ENCODE assay signal across 9 cellular contexts in genomic region chr16:74448990-74449389, GRCh38. TPM values are rescaled to one million over a fixed set of nuclear protein-coding genes. Genes with fewer than 3 reads are reported as not detected.
A peak's percentile ranks its signal among the peaks of the same experiment; 100 is the strongest.
DNase-seq lines count a peak whose midpoint lies in the region; ATAC-seq and TF ChIP-seq lines count a peak whose summit lies in the region.
"Had no signal": no experiment of that assay in that cellular context is flagged by ENCODE, and none has a peak within 500 bp of the region (broad histone marks: within the 10 kb centered on the region; RNA-seq: fewer than 3 reads in every experiment).

No MANE protein-coding gene starts in this region.

- H3K36me3 ChIP-seq in left lung, result peaks cover 0 to 57% of the 10 kb centered on the region in 2 donors
- H3K36me3 ChIP-seq in testis (ENCODE audit: low read depth, missing control alignments), result no peaks in the 10 kb centered on the region
- H3K36me3 ChIP-seq in HAP-1 (replicated peaks), result peaks cover 38% of the 10 kb centered on the region

- peak overlapping the region; percentile 86 for H3K27ac Mint-ChIP-seq in MCF 10A (ENCODE audit: low read depth, unreplicated experiment)

- peaks cover 50% of the 10 kb centered on the region for H3K36me3 Mint-ChIP-seq in MCF 10A (ENCODE audit: insufficient read depth, unreplicated experiment)

- no peaks in the 10 kb centered on the region for H3K27me3 Mint-ChIP-seq in MCF 10A (ENCODE audit: insufficient read depth, unreplicated experiment)
- H3K27me3 Mint-ChIP-seq: activated naive CD8-positive, alpha-beta T cell treated with anti-CD3 and anti-CD28 coated beads, Interleukin-2, amount 10 ng/mL, durations not matched to agents 7 days and 5 days had no signal

- DNase-seq in HT1080 (ENCODE audit: low read depth) (peak; percentile 98), MCF 10A (ENCODE audit: unreplicated experiment) (peak; percentile 93), left lung (peak in 1 of 2 donors; percentile 74), testis (peak; percentile 75), HAP-1 (ENCODE audit: low spot score in 2 of 2) (no peak)
- no peak for DNase-seq in stimulated activated CD4-positive, alpha-beta T cell treated with anti-CD3 and anti-CD28 coated beads, Interleukin-2, amount 100 ng/mL, for 48 hours
- DNase-seq: activated naive CD8-positive, alpha-beta T cell treated with anti-CD3 and anti-CD28 coated beads, Interleukin-2, amount 10 ng/mL, durations not matched to agents 7 days and 5 days had no signal

- WGBS in testis, 2 donors, result 47 to 54% methylated on average over 8 of the region's 8 CpGs

- no peaks in the 10 kb centered on the region for H3K27me3 ChIP-seq in left lung
- no peaks in the 10 kb centered on the region for H3K27me3 ChIP-seq in testis
- H3K27me3 ChIP-seq in HAP-1 (ENCODE audit: low read depth), result no peaks in the 10 kb centered on the region

- TF ChIP-seq POLR2A in testis (IDR thresholded peaks at IDR 0.05), result no peak

- peaks cover 14 to 32% of the 10 kb centered on the region in 2 donors for H3K4me1 ChIP-seq in left lung
- H3K4me1 ChIP-seq in testis, result peaks cover 12% of the 10 kb centered on the region
- H3K4me1 ChIP-seq in HAP-1, result no peaks in the 10 kb centered on the region

- BruUV-seq in MCF 10A (replicated peaks; lab: Mats Ljungman, UMichigan), result TSS peak; percentile 24

- intact Hi-C loops in MCF 10A (cut with micrococcal nuclease), result loop anchor here (2.0 to 5.0 kb wide), 2 partner anchors 158 to 173 kb away; partner anchors contain the start of gene GLG1
- intact Hi-C loops in left lung (cut with DNase I), result no loop called here
- intact Hi-C loops in testis (cut with DNase I; ENCODE audit: low total_unique reads), result no loop called here

- ATAC-seq in left lung, result peak; percentile 93
- no peak for ATAC-seq in GM21737 (IDR thresholded peaks at IDR 0.05; ENCODE audit: unreplicated experiment)
- ATAC-seq in HG03196 (IDR thresholded peaks at IDR 0.05; ENCODE audit: unreplicated experiment), result no peak

- peaks cover 15% of the 10 kb centered on the region for H3K4me1 Mint-ChIP-seq in MCF 10A (ENCODE audit: insufficient read depth, unreplicated experiment)

- POLR2A ChIA-PET in MCF 10A (lab: Yijun Ruan, JAX), result interaction anchor here (0.5 to 3.4 kb wide), 15 partner anchors 9 to 189 kb away, joined by 3 to 46 read pairs (median 4); partner anchors contain the start of gene GLG1

- H3K4me3 Mint-ChIP-seq in MCF 10A (ENCODE audit: unreplicated experiment), result peak overlapping the region; percentile 31
- H3K4me3 Mint-ChIP-seq: activated naive CD8-positive, alpha-beta T cell treated with anti-CD3 and anti-CD28 coated beads, Interleukin-2, amount 10 ng/mL, durations not matched to agents 7 days and 5 days had no signal

- TF ChIP-seq CTCF in MCF 10A (IDR thresholded peaks at IDR 0.05; ENCODE audit: unreplicated experiment) (no peak), left lung (IDR thresholded peaks at IDR 0.05) (no peak), testis (IDR thresholded peaks at IDR 0.05) (no peak)

- CTCF ChIA-PET in MCF 10A (lab: Yijun Ruan, JAX), result interaction anchor here (0.7 to 3.0 kb wide), 12 partner anchors 12 to 224 kb away, joined by 3 to 20 read pairs (median 5); partner anchors contain the start of gene GLG1

- no peaks in the 10 kb centered on the region for H3K9me3 Mint-ChIP-seq in MCF 10A (ENCODE audit: unreplicated experiment)
- H3K9me3 Mint-ChIP-seq: activated naive CD8-positive, alpha-beta T cell treated with anti-CD3 and anti-CD28 coated beads, Interleukin-2, amount 10 ng/mL, durations not matched to agents 7 days and 5 days had no signal

- H3K27ac ChIP-seq in left lung, result peak overlapping the region; percentile 76 to 78
- H3K27ac ChIP-seq in testis, result peak overlapping the region; percentile 10 to 81

- in situ Hi-C loops in HAP-1 (cut with MboI; ENCODE audit: low sequenced_read_pairs), result no loop called here

- H3K4me3 ChIP-seq in left lung (no peak overlapping the region), testis (no peak overlapping the region), HAP-1 (no peak overlapping the region)

- H3K9me3 ChIP-seq in left lung, result no peaks in the 10 kb centered on the region
- no peaks in the 10 kb centered on the region for H3K9me3 ChIP-seq in testis
- H3K9me3 ChIP-seq in HAP-1, result no peaks in the 10 kb centered on the region; the same call in 1 of the 2 replicates

RNA-seq across cellular contexts. Expression of gene CLEC18B, which starts 27.7 kb away (rescaled TPM):
- total RNA-seq in HT1080 (2014; rRNA removed; shearing (Covaris generic)), result not detected in 2 replicates
- not detected in 2 replicates for polyA plus RNA-seq in HT1080 (2015; cell fraction: cytosol; rRNA removed)
- polyA plus RNA-seq in HT1080 (2015; cell fraction: nucleus; rRNA removed), result 0.62 TPM in 1 of 2 replicates, not detected in the other
- total RNA-seq in MCF 10A (2022) (0.89 TPM in 1 of 2 replicates, not detected in the other), left lung (1 to 10 TPM in 1 of 2 donors, not detected in 1; 2.2 TPM), testis (10 to 100 TPM; 16.4 to 42.8 TPM)
- 13.7 TPM for polyA plus RNA-seq in testis (ENCODE audit: insufficient read depth, low read depth, low replicate concordance)

Comparison
In these comparisons a context has a peak if more than half of its experiments do, and no peak if none do; other contexts are left out.
1. DNase-seq: peak in HT1080 (single experiment), MCF 10A (single experiment) and testis (single experiment); none in HAP-1 (0 of 2) and stimulated activated CD4-positive, alpha-beta T cell treated with anti-CD3 and anti-CD28 coated beads, Interleukin-2, amount 100 ng/mL, for 48 hours (0 of 2).